In the genomic region with DNA sequence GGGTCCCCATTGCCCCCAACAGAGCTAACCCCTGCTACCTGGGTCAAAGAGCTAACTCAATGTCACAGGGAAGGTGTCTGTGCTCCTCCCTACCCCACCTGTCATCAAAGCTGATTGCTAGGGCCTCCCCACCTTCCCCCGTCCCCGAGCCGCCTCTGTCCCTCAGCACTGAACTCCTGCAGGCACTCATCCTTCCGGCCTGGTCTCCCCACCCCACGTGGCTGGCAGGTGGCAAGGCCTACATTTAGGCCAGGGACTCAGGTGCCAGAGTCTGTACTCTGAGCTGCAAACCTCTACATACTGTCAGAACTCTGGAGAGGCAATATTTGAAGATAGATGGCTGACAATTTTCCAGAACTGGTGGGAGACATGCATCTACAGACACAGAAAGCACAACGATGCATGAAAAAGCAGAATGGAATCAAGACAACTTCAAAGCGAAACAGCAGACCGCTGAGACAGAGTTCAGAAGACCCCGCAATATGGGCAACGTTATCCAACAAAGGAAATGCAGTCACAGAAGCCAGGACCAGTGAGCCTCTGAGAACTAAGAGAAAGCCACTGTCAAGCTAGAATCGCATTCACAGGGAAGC, we compare ENCODE assay signal across 22 cellular contexts.
DNase-seq lines count a peak whose midpoint lies in the region; ATAC-seq, FAIRE-seq and TF ChIP-seq lines count a peak whose summit lies in the region.
"Had no signal": no experiment of that assay in that cellular context is flagged by ENCODE, and none has a peak within 500 bp of the region (broad histone marks: within the 10 kb centered on the region; RNA-seq: fewer than 3 reads in every experiment).

No MANE protein-coding gene starts in this region.

- no peaks in the 10 kb centered on the region for H3K9me3 Mint-ChIP-seq in CD14-positive monocyte
- H3K9me3 Mint-ChIP-seq in CD4-positive, alpha-beta memory T cell = peaks cover 0 to 3% (median 0%) of the 10 kb centered on the region in 8 donors
- H3K9me3 Mint-ChIP-seq in activated naive CD8-positive, alpha-beta T cell (ENCODE audit: low read depth) = no peaks in the 10 kb centered on the region
- H3K9me3 Mint-ChIP-seq in naive thymus-derived CD8-positive, alpha-beta T cell = no peaks in the 10 kb centered on the region
- H3K9me3 Mint-ChIP-seq: HFFc6, natural killer cell had no signal

- POLR2A ChIA-PET in CD4-positive, alpha-beta memory T cell (lab: Charles Lee; ENCODE audit: partially characterized antibody) = no interaction called here
- POLR2A ChIA-PET in naive thymus-derived CD8-positive, alpha-beta T cell (lab: Charles Lee) = interaction anchor here (0.8 to 1.7 kb wide), 2 partner anchors 10 to 63 kb away, joined by 3 read pairs; no protein-coding TSS in a partner anchor

- H3K36me3 ChIP-seq in CD4-positive, alpha-beta memory T cell (ENCODE audit: insufficient read depth, low read length) = peaks cover 3% of the 10 kb centered on the region
- no peaks in the 10 kb centered on the region for H3K36me3 ChIP-seq in ascending aorta
- H3K36me3 ChIP-seq: sigmoid colon, tibial artery had no signal

- peaks cover 25 to 36% of the 10 kb centered on the region in 2 donors for H3K36me3 Mint-ChIP-seq in CD14-positive monocyte
- H3K36me3 Mint-ChIP-seq in CD4-positive, alpha-beta memory T cell = peaks cover 5 to 16% of the 10 kb centered on the region in 2 donors
- H3K36me3 Mint-ChIP-seq in activated naive CD8-positive, alpha-beta T cell = no peaks in the 10 kb centered on the region
- H3K36me3 Mint-ChIP-seq in naive thymus-derived CD8-positive, alpha-beta T cell = peaks cover 0 to 1% (median 0%) of the 10 kb centered on the region in 3 donors
- H3K36me3 Mint-ChIP-seq: natural killer cell had no signal

- no peak overlapping the region for H3K27ac ChIP-seq in CD4-positive, alpha-beta memory T cell (ENCODE audit: low read depth, low read length)
- H3K27ac ChIP-seq in ascending aorta = no peak overlapping the region
- H3K27ac ChIP-seq: parathyroid adenoma, tibial artery had no signal

- TF ChIP-seq CTCF in CD14-positive monocyte (IDR thresholded peaks at IDR 0.05) (no peak), ascending aorta (IDR thresholded peaks at IDR 0.05) (no peak)

- no peak for FAIRE-seq in GM12892 (lab: Jason Lieb, UNC)
- FAIRE-seq: frontal cortex had no signal

- peaks cover 10% of the 10 kb centered on the region for H3K4me1 ChIP-seq in CD4-positive, alpha-beta memory T cell (ENCODE audit: insufficient read depth, low read length)
- peaks cover 6 to 13% of the 10 kb centered on the region in 2 donors for H3K4me1 ChIP-seq in ascending aorta
- H3K4me1 ChIP-seq: parathyroid adenoma had no signal

- CTCF ChIA-PET in CD4-positive, alpha-beta memory T cell (lab: Charles Lee; ENCODE audit: partially characterized antibody) = interaction anchor here (1.2 kb wide), 1 partner anchor 11 kb away, joined by 3 read pairs; no protein-coding TSS in a partner anchor

- no peak for TF ChIP-seq POLR2A in GM12892 (IDR thresholded peaks at IDR 0.05; ENCODE audit: low read depth, low read length)

- peak overlapping the region; percentile 47 to 93 (median 82) for H3K27ac Mint-ChIP-seq in CD14-positive monocyte
- H3K27ac Mint-ChIP-seq in CD4-positive, alpha-beta memory T cell = peak overlapping the region in 5 of 7 donors; percentile 1 to 84 (median 69)
- H3K27ac Mint-ChIP-seq in activated naive CD8-positive, alpha-beta T cell = peak overlapping the region; percentile 5
- peak overlapping the region; percentile 1 to 86 (median 71) for H3K27ac Mint-ChIP-seq in naive thymus-derived CD8-positive, alpha-beta T cell
- H3K27ac Mint-ChIP-seq: HFFc6 had no signal

- no peaks in the 10 kb centered on the region for H3K9me3 ChIP-seq in CD4-positive, alpha-beta memory T cell (ENCODE audit: control insufficient read depth in 1 of 2, low read length in 2 of 2)
- H3K9me3 ChIP-seq in ascending aorta = no peaks in the 10 kb centered on the region
- H3K9me3 ChIP-seq: sigmoid colon, tibial artery had no signal

- no peak overlapping the region for H3K4me3 ChIP-seq in CD4-positive, alpha-beta memory T cell (ENCODE audit: low read length in 2 of 2)
- H3K4me3 ChIP-seq in ascending aorta = no peak overlapping the region
- H3K4me3 ChIP-seq: sigmoid colon, tibial artery had no signal

- no peak for DNase-seq in CD14-positive monocyte (ENCODE audit: low spot score)
- no peak for DNase-seq in CD4-positive, alpha-beta memory T cell
- peak in 1 of 10 donors; percentile 17 for DNase-seq in naive thymus-derived CD8-positive, alpha-beta T cell
- no peak for DNase-seq in GM12892 (ENCODE audit: insufficient read length)
- DNase-seq in ascending aorta (ENCODE audit: low spot score in 2 of 2) = no peak
- no peak for DNase-seq in iPS-NIHi11 (ENCODE audit: low spot score)
- DNase-seq: anterior cingulate cortex; effector CD8-positive, alpha-beta T cell; GDM1; HFFc6; mesendoderm; natural killer cell; NCI-H1417; NCI-H2107; NCI-H524; T-helper 9 cell had no signal

- peak overlapping the region in 1 of 2 donors; percentile 67 for H3K4me3 Mint-ChIP-seq in CD14-positive monocyte
- no peak overlapping the region for H3K4me3 Mint-ChIP-seq in CD4-positive, alpha-beta memory T cell
- H3K4me3 Mint-ChIP-seq in activated naive CD8-positive, alpha-beta T cell = peak overlapping the region; percentile 46
- H3K4me3 Mint-ChIP-seq in naive thymus-derived CD8-positive, alpha-beta T cell = peak overlapping the region; percentile 26 to 80 (median 56)
- H3K4me3 Mint-ChIP-seq: HFFc6, natural killer cell had no signal

- ATAC-seq in naive thymus-derived CD8-positive, alpha-beta T cell = peak in 1 of 2 donors; percentile 61
- ATAC-seq: activated CD4-positive, CD25-positive, alpha-beta regulatory T cell treated with anti-CD3 and anti-CD28 coated beads, Interleukin-2, amount 50 U/mL, for 24 hours; natural killer cell had no signal

- peaks cover 71% of the 10 kb centered on the region for H3K4me1 Mint-ChIP-seq in CD14-positive monocyte
- H3K4me1 Mint-ChIP-seq in CD4-positive, alpha-beta memory T cell = peaks cover 32 to 66% (median 41%) of the 10 kb centered on the region in 4 donors
- peaks cover 46% of the 10 kb centered on the region for H3K4me1 Mint-ChIP-seq in activated naive CD8-positive, alpha-beta T cell (ENCODE audit: low read depth)
- peaks cover 25 to 54% (median 47%) of the 10 kb centered on the region in 4 donors for H3K4me1 Mint-ChIP-seq in naive thymus-derived CD8-positive, alpha-beta T cell

- no peaks in the 10 kb centered on the region for H3K27me3 Mint-ChIP-seq in CD14-positive monocyte (ENCODE audit: low read depth in 3 of 3)
- no peaks in the 10 kb centered on the region for H3K27me3 Mint-ChIP-seq in CD4-positive, alpha-beta memory T cell
- no peaks in the 10 kb centered on the region for H3K27me3 Mint-ChIP-seq in activated naive CD8-positive, alpha-beta T cell
- no peaks in the 10 kb centered on the region for H3K27me3 Mint-ChIP-seq in naive thymus-derived CD8-positive, alpha-beta T cell

- intact Hi-C loops in CD14-positive monocyte (cut with micrococcal nuclease) (no loop called here), ascending aorta (cut with DNase I) (no loop called here)
- intact Hi-C loops in CD4-positive, alpha-beta memory T cell (cut with micrococcal nuclease) = no loop called here

- H3K27me3 ChIP-seq in CD4-positive, alpha-beta memory T cell (ENCODE audit: insufficient read depth, low read length) = no peaks in the 10 kb centered on the region
- H3K27me3 ChIP-seq in ascending aorta = no peaks in the 10 kb centered on the region
- H3K27me3 ChIP-seq: sigmoid colon, tibial artery had no signal

Comparison
In these comparisons a context has a peak if more than half of its experiments do, and no peak if none do; other contexts are left out.
1. H3K27ac Mint-ChIP-seq: peak in every context shown above with its lines; median percentile 82 in CD14-positive monocyte; 71 in naive thymus-derived CD8-positive, alpha-beta T cell; 69 in CD4-positive, alpha-beta memory T cell; 5 in activated naive CD8-positive, alpha-beta T cell.
2. H3K4me3 Mint-ChIP-seq: peak in activated naive CD8-positive, alpha-beta T cell (single experiment) and naive thymus-derived CD8-positive, alpha-beta T cell (10 of 10); none in CD4-positive, alpha-beta memory T cell (0 of 8).